In genomic region chr13:77946522-77946921, GRCh38 we compare ENCODE assay signal across 1 cellular context.
TF ChIP-seq lines count a peak whose summit lies in the region.

No MANE protein-coding gene starts in this region.

TF ChIP-seq in GM23338, 12 proteins besides CTCF, POLR2A, EP300 and RAD21 (continued from another document):
- TF ChIP-seq STAT1 (IDR thresholded peaks at IDR 0.05; ENCODE audit: unreplicated experiment): no peak
- TF ChIP-seq JUNB (IDR thresholded peaks at IDR 0.05; ENCODE audit: unreplicated experiment): no peak
